ENCODE assay signal across 11 cellular contexts in genomic region chr10:30813872-30814471, GRCh38.
DNase-seq lines count a peak whose midpoint lies in the region; ATAC-seq and TF ChIP-seq lines count a peak whose summit lies in the region.
"Had no signal": no experiment of that assay in that cellular context is flagged by ENCODE, and none has a peak within 500 bp of the region (broad histone marks: within the 10 kb centered on the region; RNA-seq: fewer than 3 reads in every experiment).

No MANE protein-coding gene starts in this region.

- no peak overlapping the region for H3K27ac ChIP-seq in KMS-11
- peak overlapping the region; percentile 15 for H3K27ac ChIP-seq in brain microvascular endothelial cell
- H3K27ac ChIP-seq in osteoblast (ENCODE audit: low read depth, low read length): peak overlapping the region; percentile 4
- no peak overlapping the region for H3K27ac ChIP-seq in CD4-positive, alpha-beta T cell (ENCODE audit: low read depth, low read length)

- no peaks in the 10 kb centered on the region for H3K9me3 Mint-ChIP-seq in CD4-positive, alpha-beta T cell
- H3K9me3 Mint-ChIP-seq: activated naive CD4-positive, alpha-beta T cell treated with anti-CD3 and anti-CD28 coated beads, Interleukin-2, amount 10 ng/mL, durations not matched to agents 7 days and 5 days; naive thymus-derived CD4-positive, alpha-beta T cell had no signal

- CTCF ChIA-PET in CD4-positive, alpha-beta T cell (lab: Charles Lee): no interaction called here

- H3K79me2 ChIP-seq in KMS-11 (ENCODE audit: insufficient read depth, low read depth) (no peaks in the 10 kb centered on the region), osteoblast (ENCODE audit: insufficient read depth, low read length) (no peaks in the 10 kb centered on the region)

- no peaks in the 10 kb centered on the region for H4K20me1 ChIP-seq in KMS-11 (ENCODE audit: insufficient read depth)
- no peaks in the 10 kb centered on the region for H4K20me1 ChIP-seq in osteoblast (ENCODE audit: insufficient read depth, low read length)

- peak overlapping the region; percentile 30; the same call in 1 of the 2 replicates for H3K4me2 ChIP-seq in KMS-11
- H3K4me2 ChIP-seq in osteoblast (ENCODE audit: insufficient read depth, low read length): no peak overlapping the region

- H3K36me3 Mint-ChIP-seq in CD4-positive, alpha-beta T cell (ENCODE audit: low read depth): no peaks in the 10 kb centered on the region
- H3K36me3 Mint-ChIP-seq: activated naive CD4-positive, alpha-beta T cell treated with anti-CD3 and anti-CD28 coated beads, Interleukin-2, amount 10 ng/mL, durations not matched to agents 7 days and 5 days; naive thymus-derived CD4-positive, alpha-beta T cell had no signal

- H3K4me3 ChIP-seq in KMS-11 (IDR thresholded peaks at IDR 0.05; ENCODE audit: insufficient read depth, low read depth, low read length): no peak overlapping the region
- no peak overlapping the region for H3K4me3 ChIP-seq in brain microvascular endothelial cell (ENCODE audit: low read depth, low read length)
- H3K4me3 ChIP-seq in osteoblast (ENCODE audit: insufficient read depth, low read length): no peak overlapping the region

- H3K9ac ChIP-seq in KMS-11: no peak overlapping the region

- no peak for ATAC-seq in CD4-positive, alpha-beta T cell (ENCODE audit: poor library complexity)
- ATAC-seq in GM19328 (IDR thresholded peaks at IDR 0.05; ENCODE audit: unreplicated experiment): no peak
- ATAC-seq: naive thymus-derived CD4-positive, alpha-beta T cell had no signal

- in situ Hi-C loops in brain microvascular endothelial cell (cut with HindIII; ENCODE audit: low pct_ligation_motif_present, low sequenced_read_pairs): no loop called here

- H3K9me3 ChIP-seq in osteoblast (ENCODE audit: low read depth, low read length): no peaks in the 10 kb centered on the region
- no peaks in the 10 kb centered on the region for H3K9me3 ChIP-seq in CD4-positive, alpha-beta T cell (ENCODE audit: control insufficient read depth, low read length)

- H3K27me3 ChIP-seq in KMS-11 (ENCODE audit: insufficient read depth, low read depth) (no peaks in the 10 kb centered on the region), brain microvascular endothelial cell (replicated peaks) (no peaks in the 10 kb centered on the region), osteoblast (ENCODE audit: insufficient read depth, low read length) (no peaks in the 10 kb centered on the region)
- H3K27me3 ChIP-seq in CD4-positive, alpha-beta T cell (ENCODE audit: control insufficient read depth, insufficient read depth, low read length): no peaks in the 10 kb centered on the region

- no peak overlapping the region for H3K4me3 Mint-ChIP-seq in CD4-positive, alpha-beta T cell
- H3K4me3 Mint-ChIP-seq: activated naive CD4-positive, alpha-beta T cell treated with anti-CD3 and anti-CD28 coated beads, Interleukin-2, amount 10 ng/mL, durations not matched to agents 7 days and 5 days had no signal

- H3K4me1 ChIP-seq in KMS-11 (ENCODE audit: low read depth, poor library complexity, severe bottlenecking) (peaks cover 15% of the 10 kb centered on the region), osteoblast (ENCODE audit: insufficient read depth, low read length) (peaks cover 38% of the 10 kb centered on the region)

- POLR2A ChIA-PET in CD4-positive, alpha-beta T cell (lab: Charles Lee): interaction anchor here (0.7 kb wide), 1 partner anchor 30 kb away, joined by 3 read pairs; no protein-coding TSS in a partner anchor

- TF ChIP-seq CTCF in KMS-11 (conservative IDR thresholded peaks at IDR 0.05; ENCODE audit: low read depth, low read length) (no peak), brain microvascular endothelial cell (IDR thresholded peaks at IDR 0.05; ENCODE audit: low read depth, low read length, missing control alignments) (no peak), osteoblast (IDR thresholded peaks at IDR 0.05; ENCODE audit: extremely low read depth, low read depth, low read length) (no peak)
- no peak for TF ChIP-seq CTCF in CD4-positive, alpha-beta T cell (IDR thresholded peaks at IDR 0.05)

- no peaks in the 10 kb centered on the region for H3K27me3 Mint-ChIP-seq in CD4-positive, alpha-beta T cell
- H3K27me3 Mint-ChIP-seq: naive thymus-derived CD4-positive, alpha-beta T cell had no signal

- no peak overlapping the region for H3K27ac Mint-ChIP-seq in CD4-positive, alpha-beta T cell
- H3K27ac Mint-ChIP-seq: activated naive CD4-positive, alpha-beta T cell treated with anti-CD3 and anti-CD28 coated beads, Interleukin-2, amount 10 ng/mL, durations not matched to agents 7 days and 5 days had no signal

- no peak overlapping the region for H2AFZ ChIP-seq in KMS-11 (ENCODE audit: low read depth)
- no peak overlapping the region for H2AFZ ChIP-seq in osteoblast (ENCODE audit: low read length)

- DNase-seq in EL (peak; percentile 79), brain microvascular endothelial cell (peak; percentile 80), osteoblast (ENCODE audit: insufficient read length, low spot score, missing footprints) (peak; percentile 92), RKO (ENCODE audit: low spot score) (no peak)
- DNase-seq in CD4-positive, alpha-beta T cell: no peak
- DNase-seq: activated naive CD4-positive, alpha-beta T cell treated with anti-CD3 and anti-CD28 coated beads, Interleukin-2, amount 10 ng/mL, durations not matched to agents 7 days and 5 days; glutamatergic neuron; naive thymus-derived CD4-positive, alpha-beta T cell; NCI-H526 treated with DMSO at 0.1 percent for 48 hours had no signal

- peaks cover 26% of the 10 kb centered on the region for H3K4me1 Mint-ChIP-seq in CD4-positive, alpha-beta T cell (ENCODE audit: low read depth)

- H3K36me3 ChIP-seq in KMS-11 (ENCODE audit: insufficient read depth) (no peaks in the 10 kb centered on the region), brain microvascular endothelial cell (replicated peaks) (no peaks in the 10 kb centered on the region), osteoblast (ENCODE audit: insufficient read depth, low read length) (no peaks in the 10 kb centered on the region)

- intact Hi-C loops in CD4-positive, alpha-beta T cell (cut with DNase I, micrococcal nuclease): no loop called here

Comparison
In these comparisons a context has a peak if more than half of its experiments do, and no peak if none do; other contexts are left out.
1. DNase-seq: peak in EL (single experiment), brain microvascular endothelial cell (single experiment) and osteoblast (single experiment); none in CD4-positive, alpha-beta T cell (0 of 10) and RKO (single experiment).
2. H3K27ac ChIP-seq: peak in brain microvascular endothelial cell (single experiment) and osteoblast (single experiment); none in KMS-11 (single experiment) and CD4-positive, alpha-beta T cell (single experiment).